Comparison of ENCODE assay signal across 23 cellular contexts in the genomic region with DNA sequence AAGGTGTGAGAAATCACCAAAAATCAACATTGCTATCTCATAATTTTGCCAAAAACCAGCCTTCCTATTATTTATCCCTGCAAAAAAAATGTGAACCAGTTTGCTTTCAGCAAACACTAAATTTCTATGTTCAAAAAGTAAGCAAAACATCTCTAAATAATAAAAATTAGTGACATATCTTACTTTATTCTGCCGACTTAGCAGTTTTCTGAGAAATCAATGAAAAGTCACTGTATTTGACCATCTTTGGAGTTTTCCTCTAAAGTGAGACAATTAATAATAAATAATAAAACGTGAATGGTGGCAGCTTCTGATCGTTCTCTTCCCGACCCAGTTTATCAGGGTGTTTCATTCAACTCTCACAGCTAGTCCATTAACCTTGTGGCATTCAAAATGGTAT.
"Had no signal": no experiment of that assay in that cellular context is flagged by ENCODE, and none has a peak within 500 bp of the region (broad histone marks: within the 10 kb centered on the region; RNA-seq: fewer than 3 reads in every experiment).

No MANE protein-coding gene starts in this region.

- H3K27ac ChIP-seq: ascending aorta, cardiac muscle cell had no signal

- ATAC-seq: activated CD4-positive, alpha-beta T cell treated with anti-CD3 and anti-CD28 coated beads for 36 hours; activated CD4-positive, CD25-positive, alpha-beta regulatory T cell treated with anti-CD3 and anti-CD28 coated beads, Interleukin-2, amount 50 U/mL, for 24 hours; activated CD8-positive, alpha-beta T cell treated with anti-CD3 and anti-CD28 coated beads, Interleukin-2, amount 10 ng/mL, durations not matched to agents 7 days and 5 days had no signal

- H3K9me3 ChIP-seq: ascending aorta had no signal

- H3K27me3 ChIP-seq: ascending aorta, cardiac muscle cell had no signal

- H3K36me3 ChIP-seq: ascending aorta, cardiac muscle cell had no signal

- DNase-seq: activated CD4-positive, alpha-beta T cell treated with anti-CD3 and anti-CD28 coated beads for 36 hours; activated CD4-positive, alpha-beta T cell treated with anti-CD3 and anti-CD28 coated beads, Interleukin-2, amount 10 ng/mL, durations not matched to agents 7 days and 5 days; activated CD4-positive, alpha-beta T cell treated with anti-CD3 and anti-CD28 coated beads, Interleukin-2, amount 50 U/mL, for 48 hours; activated CD8-positive, alpha-beta T cell treated with anti-CD3 and anti-CD28 coated beads, Interleukin-2, amount 10 ng/mL, durations not matched to agents 7 days and 5 days; activated gamma-delta T cell; activated naive CD4-positive, alpha-beta T cell treated with Interleukin-2 at 50 U/mL for 16 hours; activated naive CD8-positive, alpha-beta T cell treated with anti-CD3 and anti-CD28 coated beads, Interleukin-2, amount 10 ng/mL, durations not matched to agents 7 days and 5 days; activated T-cell treated with anti-CD3 and anti-CD28 coated beads, Interleukin-2, amount 50 U/mL, for 24 hours; amygdala; Karpas-422; NCI-H1048; NCI-H1105 treated with DMSO at 0.1 percent for 48 hours; NCI-H1436; NCI-H1694; NCI-H2029; NCI-H345; NCI-H524 treated with DMSO at 0.1 percent for 48 hours; NK-92 treated with Interleukin-12 subunit alpha and Interleukin-12 subunit beta, amount 100 ng/mL, for 24 hours; Right ventricle myocardium superior had no signal

- H3K4me3 ChIP-seq: ascending aorta, cardiac muscle cell had no signal

- FAIRE-seq: TTC549 had no signal
